Comparison of ENCODE assay signal across 16 cellular contexts in genomic region chr2:603869-604268, GRCh38.
"Had no signal": no experiment of that assay in that cellular context is flagged by ENCODE, and none has a peak within 500 bp of the region (broad histone marks: within the 10 kb centered on the region; RNA-seq: fewer than 3 reads in every experiment).

No MANE protein-coding gene starts in this region.

- H3K27ac Mint-ChIP-seq: activated B cell treated with CpG ODN at 0.5 μM for 24 hours; activated CD4-positive, alpha-beta T cell treated with anti-CD3 and anti-CD28 coated beads, Interleukin-2, amount 10 ng/mL, durations not matched to agents 7 days and 5 days; natural killer cell treated with Interleukin-12 subunit alpha and Interleukin-12 subunit beta and Interleukin-15 and Interleukin-18, amount 100 ng/mL, for 72 hours; T-helper 2 cell treated with Interferon-gamma antibody and Interleukin-4, amounts not matched to agents 5 μg/mL and 100 μg/mL, for 36 hours had no signal

- H3K27ac ChIP-seq: body of pancreas, epithelial cell of prostate, prostate gland, thyroid gland had no signal

- H3K27me3 ChIP-seq: body of pancreas, thyroid gland had no signal

- H3K4me3 ChIP-seq: body of pancreas, prostate gland, thyroid gland had no signal

- DNase-seq: activated B cell treated with CpG ODN at 0.5 μM for 24 hours; activated CD4-positive, alpha-beta T cell treated with anti-CD3 and anti-CD28 coated beads, Interleukin-2, amount 10 ng/mL, durations not matched to agents 7 days and 5 days; activated T-cell treated with anti-CD3 and anti-CD28 coated beads for 4 hours; body of pancreas; dermis blood vessel endothelial cell; effector memory CD8-positive, alpha-beta T cell; immature natural killer cell; right cardiac atrium; small intestine; thyroid gland had no signal

- H3K4me1 ChIP-seq: body of pancreas, prostate gland had no signal

- H3K27me3 Mint-ChIP-seq: activated B cell treated with CpG ODN at 0.5 μM for 24 hours; activated CD4-positive, alpha-beta T cell treated with anti-CD3 and anti-CD28 coated beads, Interleukin-2, amount 10 ng/mL, durations not matched to agents 7 days and 5 days; activated naive CD4-positive, alpha-beta T cell treated with anti-CD3 and anti-CD28 coated beads, Interleukin-2, amount 50 U/mL, for 24 hours; natural killer cell treated with Interleukin-12 subunit alpha and Interleukin-12 subunit beta and Interleukin-15 and Interleukin-18, amount 100 ng/mL, for 72 hours had no signal

- H3K4me1 Mint-ChIP-seq: activated B cell treated with CpG ODN at 0.5 μM for 24 hours; activated CD4-positive, alpha-beta T cell treated with anti-CD3 and anti-CD28 coated beads, Interleukin-2, amount 10 ng/mL, durations not matched to agents 7 days and 5 days; activated naive CD4-positive, alpha-beta T cell treated with anti-CD3 and anti-CD28 coated beads, Interleukin-2, amount 50 U/mL, for 24 hours; immature natural killer cell had no signal

- H3K9me3 ChIP-seq: body of pancreas, prostate gland, thyroid gland had no signal

- H3K4me3 Mint-ChIP-seq: activated B cell treated with CpG ODN at 0.5 μM for 24 hours; activated CD4-positive, alpha-beta T cell treated with anti-CD3 and anti-CD28 coated beads, Interleukin-2, amount 10 ng/mL, durations not matched to agents 7 days and 5 days; activated naive CD4-positive, alpha-beta T cell treated with anti-CD3 and anti-CD28 coated beads, Interleukin-2, amount 50 U/mL, for 24 hours; effector memory CD8-positive, alpha-beta T cell; immature natural killer cell; natural killer cell treated with Interleukin-12 subunit alpha and Interleukin-12 subunit beta and Interleukin-15 and Interleukin-18, amount 100 ng/mL, for 72 hours; T-helper 2 cell treated with Interferon-gamma antibody and Interleukin-4, amounts not matched to agents 5 μg/mL and 100 μg/mL, for 36 hours had no signal

- ATAC-seq: body of pancreas; effector memory CD8-positive, alpha-beta T cell; natural killer cell treated with Interleukin-12 subunit alpha and Interleukin-12 subunit beta and Interleukin-15 and Interleukin-18, amount 100 ng/mL, for 72 hours; right cardiac atrium had no signal

- FAIRE-seq: frontal cortex, small intestine had no signal

- H3K36me3 Mint-ChIP-seq: activated naive CD4-positive, alpha-beta T cell treated with anti-CD3 and anti-CD28 coated beads, Interleukin-2, amount 50 U/mL, for 24 hours; immature natural killer cell; natural killer cell treated with Interleukin-12 subunit alpha and Interleukin-12 subunit beta and Interleukin-15 and Interleukin-18, amount 100 ng/mL, for 72 hours had no signal

- H3K36me3 ChIP-seq: prostate gland, thyroid gland had no signal

- H3K9me3 Mint-ChIP-seq: activated B cell treated with CpG ODN at 0.5 μM for 24 hours; activated CD4-positive, alpha-beta T cell treated with anti-CD3 and anti-CD28 coated beads, Interleukin-2, amount 10 ng/mL, durations not matched to agents 7 days and 5 days; activated naive CD4-positive, alpha-beta T cell treated with anti-CD3 and anti-CD28 coated beads, Interleukin-2, amount 50 U/mL, for 24 hours; effector memory CD8-positive, alpha-beta T cell; immature natural killer cell; natural killer cell treated with Interleukin-12 subunit alpha and Interleukin-12 subunit beta and Interleukin-15 and Interleukin-18, amount 100 ng/mL, for 72 hours; T-helper 2 cell treated with Interferon-gamma antibody and Interleukin-4, amounts not matched to agents 5 μg/mL and 100 μg/mL, for 36 hours had no signal
